15 cellular contexts compared by ENCODE assay signal in genomic region chr13:59450218-59450617, GRCh38.
DNase-seq lines count a peak whose midpoint lies in the region; ATAC-seq and TF ChIP-seq lines count a peak whose summit lies in the region.
"Had no signal": no experiment of that assay in that cellular context is flagged by ENCODE, and none has a peak within 500 bp of the region (broad histone marks: within the 10 kb centered on the region; RNA-seq: fewer than 3 reads in every experiment).

No MANE protein-coding gene starts in this region.

- DNase-seq in DMS 273 treated with DMSO at 0.1 percent for 48 hours (lab: John Stamatoyannopoulos, UW): peak; percentile 86
- DNase-seq in NCI-H1694 treated with DMSO at 0.1 percent for 48 hours (lab: John Stamatoyannopoulos, UW): peak; percentile 97
- peak; percentile 85 for DNase-seq in NCI-H82 treated with DMSO at 0.1 percent for 48 hours (lab: John Stamatoyannopoulos, UW; ENCODE audit: unreplicated experiment)
- DNase-seq in neural progenitor cell (ENCODE audit: low spot score): no peak
- DNase-seq in mesenteric fat pad (ENCODE audit: low spot score): no peak
- DNase-seq in MG63: no peak
- DNase-seq: GF-D8, NCI-H2029, NCI-H526, SJCRH30, T-helper 17 cell had no signal

- H4K20me1 ChIP-seq in neural progenitor cell (ENCODE audit: low read depth): no peaks in the 10 kb centered on the region

- H3K27ac Mint-ChIP-seq in neural progenitor cell: no peak overlapping the region
- H3K27ac Mint-ChIP-seq: GM23338, T-helper 17 cell had no signal

- no peaks in the 10 kb centered on the region for H3K9me3 ChIP-seq in neural progenitor cell (ENCODE audit: low read depth)
- no peaks in the 10 kb centered on the region for H3K9me3 ChIP-seq in MG63
- H3K9me3 ChIP-seq: SJCRH30 had no signal

- H3K79me2 ChIP-seq in neural progenitor cell (ENCODE audit: low read depth): no peaks in the 10 kb centered on the region

- TF ChIP-seq CTCF in neural progenitor cell (IDR thresholded peaks at IDR 0.05): no peak

- H3K27ac ChIP-seq in neural progenitor cell: no peak overlapping the region
- H3K27ac ChIP-seq: C4-2B, SJCRH30 had no signal

- H3K36me3 Mint-ChIP-seq in neural progenitor cell: no peaks in the 10 kb centered on the region

- peaks cover 25% of the 10 kb centered on the region for H3K4me1 ChIP-seq in neural progenitor cell

- peak overlapping the region; percentile 18 for H3K4me2 ChIP-seq in neural progenitor cell
- H3K4me2 ChIP-seq: GM23338 had no signal

- H3K9ac ChIP-seq in neural progenitor cell: no peak overlapping the region

- H3K4me1 Mint-ChIP-seq in neural progenitor cell: peaks cover 5% of the 10 kb centered on the region
- H3K4me1 Mint-ChIP-seq: T-helper 17 cell had no signal

- no peak overlapping the region for H3K4me3 Mint-ChIP-seq in neural progenitor cell
- H3K4me3 Mint-ChIP-seq: GM23338, T-helper 17 cell had no signal

- H3F3A ChIP-seq in neural progenitor cell (ENCODE audit: low read depth): peaks cover 20% of the 10 kb centered on the region

- H3K9me3 Mint-ChIP-seq in neural progenitor cell: no peaks in the 10 kb centered on the region
- H3K9me3 Mint-ChIP-seq: GM23338 had no signal

- H2AFZ ChIP-seq in neural progenitor cell (replicated peaks): no peak overlapping the region
- H2AFZ ChIP-seq: GM23338 had no signal

- H3K27me3 ChIP-seq in neural progenitor cell: no peaks in the 10 kb centered on the region
- H3K27me3 ChIP-seq in MG63: no peaks in the 10 kb centered on the region
- H3K27me3 ChIP-seq: SJCRH30 had no signal

- H3K4me3 ChIP-seq in neural progenitor cell: no peak overlapping the region
- H3K4me3 ChIP-seq in MG63: no peak overlapping the region
- H3K4me3 ChIP-seq: GM23338, SJCRH30 had no signal

- H3K27me3 Mint-ChIP-seq in neural progenitor cell (ENCODE audit: insufficient read depth, low read depth): peaks cover 2% of the 10 kb centered on the region

- no peaks in the 10 kb centered on the region for H3K36me3 ChIP-seq in neural progenitor cell
- no peaks in the 10 kb centered on the region for H3K36me3 ChIP-seq in MG63
- H3K36me3 ChIP-seq: SJCRH30 had no signal

- ATAC-seq in HG03139 (IDR thresholded peaks at IDR 0.05; ENCODE audit: unreplicated experiment): no peak
- ATAC-seq: GM23338, Panc1, T-helper 17 cell had no signal

Comparison
In these comparisons a context has a peak if more than half of its experiments do, and no peak if none do; other contexts are left out.
1. DNase-seq: peak in DMS 273 treated with DMSO at 0.1 percent for 48 hours (single experiment), NCI-H1694 treated with DMSO at 0.1 percent for 48 hours (single experiment) and NCI-H82 treated with DMSO at 0.1 percent for 48 hours (single experiment); none in neural progenitor cell (single experiment), mesenteric fat pad (single experiment) and MG63 (single experiment).